ENCODE assay signal across 9 cellular contexts in the genomic region with DNA sequence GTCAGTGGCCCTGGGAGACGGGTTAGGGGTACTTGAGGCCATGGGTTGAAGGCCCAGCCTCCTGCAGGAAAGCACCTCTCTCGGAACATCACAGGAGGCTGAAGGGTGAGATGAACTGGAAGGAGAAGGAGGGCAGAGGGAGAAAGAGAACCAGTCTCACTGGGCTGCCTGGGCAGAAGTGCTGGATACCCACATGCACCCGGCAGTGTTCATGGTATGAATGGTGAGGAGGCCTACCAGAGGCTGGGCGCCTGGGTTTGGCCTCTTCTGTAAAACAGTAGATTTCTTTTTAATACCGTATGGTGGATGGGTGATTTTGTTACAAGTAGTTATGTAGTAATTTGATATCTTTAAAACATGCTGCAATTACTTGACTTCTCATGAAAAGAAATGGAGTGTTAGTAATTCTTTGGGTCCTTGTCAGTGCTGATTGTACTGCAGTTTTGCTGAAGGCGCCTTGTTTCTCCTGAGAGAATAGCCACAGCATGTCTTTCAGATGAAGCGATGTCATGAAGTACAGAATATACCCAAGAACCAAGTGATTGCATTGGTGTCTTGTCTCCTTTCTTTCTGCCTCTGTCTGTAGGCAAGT.
DNase-seq lines count a peak whose midpoint lies in the region; ATAC-seq and TF ChIP-seq lines count a peak whose summit lies in the region.
"Had no signal": no experiment of that assay in that cellular context is flagged by ENCODE, and none has a peak within 500 bp of the region (broad histone marks: within the 10 kb centered on the region; RNA-seq: fewer than 3 reads in every experiment).

No MANE protein-coding gene starts in this region.

- H3K9me3 ChIP-seq in ascending aorta (no peaks in the 10 kb centered on the region), lower lobe of right lung (no peaks in the 10 kb centered on the region), stomach smooth muscle (ENCODE audit: control insufficient read depth in 2 of 2, low read length in 2 of 2) (no peaks in the 10 kb centered on the region)

- H3K4me1 Mint-ChIP-seq in effector memory CD8-positive, alpha-beta T cell (ENCODE audit: low read depth in 2 of 2) = no peaks in the 10 kb centered on the region

- H3K27ac Mint-ChIP-seq in effector memory CD8-positive, alpha-beta T cell = peak overlapping the region in 1 of 2 donors; percentile 29

- H3K4me3 Mint-ChIP-seq in effector memory CD8-positive, alpha-beta T cell = no peak overlapping the region

- peak overlapping the region; percentile 84 to 95 for H3K27ac ChIP-seq in ascending aorta
- no peak overlapping the region for H3K27ac ChIP-seq in lower lobe of right lung
- H3K27ac ChIP-seq in stomach smooth muscle (ENCODE audit: low read length) = peak overlapping the region; percentile 71
- H3K27ac ChIP-seq: brain microvascular endothelial cell had no signal

- peak in 1 of 2 donors; percentile 11 for ATAC-seq in lower lobe of right lung
- ATAC-seq in effector memory CD8-positive, alpha-beta T cell (replicated peaks) = no peak
- ATAC-seq in GM21723 (IDR thresholded peaks at IDR 0.05; ENCODE audit: unreplicated experiment) = no peak
- no peak for ATAC-seq in HG03025 (IDR thresholded peaks at IDR 0.05; ENCODE audit: low FRiP score, unreplicated experiment)

- H3K9ac ChIP-seq in stomach smooth muscle (ENCODE audit: low read length in 2 of 2) = peak overlapping the region; percentile 52 to 60

- no peaks in the 10 kb centered on the region for H3K9me3 Mint-ChIP-seq in effector memory CD8-positive, alpha-beta T cell

- no peak for TF ChIP-seq CTCF in ascending aorta (IDR thresholded peaks at IDR 0.05)
- no peak for TF ChIP-seq CTCF in lower lobe of right lung (IDR thresholded peaks at IDR 0.05)

- intact Hi-C loops in ascending aorta (cut with DNase I) (no loop called here), lower lobe of right lung (cut with DNase I) (no loop called here)

- H3K36me3 ChIP-seq in ascending aorta = peaks cover 8 to 19% of the 10 kb centered on the region in 2 donors
- peaks cover 36% of the 10 kb centered on the region for H3K36me3 ChIP-seq in lower lobe of right lung
- peaks cover 11 to 20% of the 10 kb centered on the region in 2 donors for H3K36me3 ChIP-seq in stomach smooth muscle (ENCODE audit: control insufficient read depth in 2 of 2, insufficient read depth in 2 of 2, low read length in 2 of 2)

- H3K4me3 ChIP-seq in ascending aorta (peak overlapping the region; percentile 45 to 67), lower lobe of right lung (peak overlapping the region; percentile 3), stomach smooth muscle (ENCODE audit: low read length in 2 of 2) (peak overlapping the region; percentile 65 to 72)

- H3K27me3 ChIP-seq in ascending aorta (no peaks in the 10 kb centered on the region), lower lobe of right lung (ENCODE audit: low read depth) (no peaks in the 10 kb centered on the region), stomach smooth muscle (ENCODE audit: control insufficient read depth in 1 of 2, insufficient read depth in 2 of 2, low read length in 2 of 2) (no peaks in the 10 kb centered on the region)
- H3K27me3 ChIP-seq: brain microvascular endothelial cell had no signal

- H3K27me3 Mint-ChIP-seq in effector memory CD8-positive, alpha-beta T cell = no peaks in the 10 kb centered on the region

- peaks cover 18 to 79% of the 10 kb centered on the region in 2 donors for H3K4me1 ChIP-seq in ascending aorta
- H3K4me1 ChIP-seq in lower lobe of right lung = peaks cover 90% of the 10 kb centered on the region
- H3K4me1 ChIP-seq in stomach smooth muscle (ENCODE audit: control insufficient read depth, insufficient read depth, low read length) = peaks cover 69% of the 10 kb centered on the region

- peaks cover 4% of the 10 kb centered on the region for H3K36me3 Mint-ChIP-seq in effector memory CD8-positive, alpha-beta T cell (ENCODE audit: insufficient read depth)

- DNase-seq in LHCN-M2 (ENCODE audit: low read depth) (peak; percentile 36), ascending aorta (ENCODE audit: low spot score in 2 of 2) (no peak), lower lobe of right lung (no peak)
- DNase-seq in effector memory CD8-positive, alpha-beta T cell = no peak
- DNase-seq: brain microvascular endothelial cell, COR-L47 had no signal

Comparison
In these comparisons a context has a peak if more than half of its experiments do, and no peak if none do; other contexts are left out.
1. H3K4me3 ChIP-seq: peak in every context shown above with its lines; median percentile 68 in stomach smooth muscle; 56 in ascending aorta; 3 in lower lobe of right lung.